In genomic region chr12:124525927-124526692, GRCh38 we compare ENCODE assay signal across 21 cellular contexts. TPM values are rescaled to one million over a fixed set of nuclear protein-coding genes. Genes with fewer than 3 reads are reported as not detected.
DNase-seq lines count a peak whose midpoint lies in the region; ATAC-seq and TF ChIP-seq lines count a peak whose summit lies in the region.
"Had no signal": no experiment of that assay in that cellular context is flagged by ENCODE, and none has a peak within 500 bp of the region (broad histone marks: within the 10 kb centered on the region; RNA-seq: fewer than 3 reads in every experiment).

No MANE protein-coding gene starts in this region.

- H3K23ac ChIP-seq in neuronal stem cell (ENCODE audit: low read depth, low read length, poor library complexity), result no peak overlapping the region

- peaks cover 9% of the 10 kb centered on the region for H3K79me1 ChIP-seq in neuronal stem cell (ENCODE audit: low read depth, low read length)

- peak overlapping the region; percentile 44 for H3K18ac ChIP-seq in neuronal stem cell (ENCODE audit: low read length)

- peaks cover 0 to 8% (median 0%) of the 10 kb centered on the region in 5 experiments for H3K9me3 Mint-ChIP-seq in brain
- H3K9me3 Mint-ChIP-seq: CD4-positive, CD25-positive, alpha-beta regulatory T cell; HFFc6 had no signal

- WGBS in neuronal stem cell (ENCODE audit: extremely low coverage in 2 of 2, insufficient read length in 2 of 2, insufficient replicate concordance in 1 of 2), 2 donors, result no CpG with 5 or more reads among the region's 13 CpGs

- no peak overlapping the region for H2AFZ ChIP-seq in neuronal stem cell (ENCODE audit: low read length)
- H2AFZ ChIP-seq: GM23338 had no signal

- peak overlapping the region; percentile 60 for H2AK5ac ChIP-seq in neuronal stem cell (ENCODE audit: low read depth, low read length)

- H4K8ac ChIP-seq in neuronal stem cell (ENCODE audit: low read depth, low read length), result no peak overlapping the region

- no peak for TF ChIP-seq POLR2A in vagina (IDR thresholded peaks at IDR 0.05)

- H2BK15ac ChIP-seq in neuronal stem cell (ENCODE audit: low read length), result no peak overlapping the region

- H3K4me3 Mint-ChIP-seq in brain, result no peak overlapping the region
- H3K4me3 Mint-ChIP-seq: CD4-positive, CD25-positive, alpha-beta regulatory T cell; GM23338; HFFc6 had no signal

- TF ChIP-seq CTCF in right atrium auricular region (IDR thresholded peaks at IDR 0.05) (no peak), brain (conservative IDR thresholded peaks at IDR 0.05) (no peak), vagina (IDR thresholded peaks at IDR 0.05) (no peak)

- intact Hi-C loops in left ventricle myocardium superior (cut with micrococcal nuclease) (no loop called here), vagina (cut with DNase I) (no loop called here)

- POLR2A ChIA-PET in HEK293T (lab: Yijun Ruan, JAX), result no interaction called here

- H3K4me2 ChIP-seq in neuronal stem cell (ENCODE audit: insufficient read depth, low read length, poor library complexity, severe bottlenecking), result no peak overlapping the region
- H3K4me2 ChIP-seq: GM23338 had no signal

- H3K4me3 ChIP-seq in right atrium auricular region (no peak overlapping the region), neuronal stem cell (ENCODE audit: low read length in 2 of 2) (no peak overlapping the region), vagina (no peak overlapping the region), HAP-1 (no peak overlapping the region)
- H3K4me3 ChIP-seq: GM12878, GM23338, MG63 had no signal

- CTCF ChIA-PET in HEK293T (lab: Yijun Ruan, JAX), result no interaction called here

- DNase-seq in right atrium auricular region (ENCODE audit: low spot score), result no peak
- no peak for DNase-seq in left ventricle myocardium superior
- no peak for DNase-seq in neuronal stem cell (ENCODE audit: low spot score)
- no peak for DNase-seq in vagina (ENCODE audit: extremely low spot score in 2 of 2)
- no peak for DNase-seq in HEK293T (ENCODE audit: extremely low spot score)
- DNase-seq in HAP-1 (ENCODE audit: low spot score in 2 of 2), result no peak
- no peak for DNase-seq in NCI-H748 (lab: John Stamatoyannopoulos, UW; ENCODE audit: unreplicated experiment)
- DNase-seq: Calu3; CD4-positive, CD25-positive, alpha-beta regulatory T cell; DMS79; HFFc6; KBM-7; MG63; NCI-H1092 treated with DMSO at 0.1 percent for 48 hours; NCI-H2107; NCI-H69; PC-3 had no signal

- H3K36me3 ChIP-seq in right atrium auricular region (no peaks in the 10 kb centered on the region), neuronal stem cell (replicated peaks in 1 of 2; ENCODE audit: control insufficient read depth in 2 of 2, insufficient read depth in 2 of 2, low read length in 2 of 2) (peaks cover 0 to 6% of the 10 kb centered on the region in 2 donors), vagina (no peaks in the 10 kb centered on the region), HAP-1 (replicated peaks) (no peaks in the 10 kb centered on the region)

- no peak overlapping the region for H4K91ac ChIP-seq in neuronal stem cell (ENCODE audit: low read depth, low read length, poor library complexity)

- peak overlapping the region; percentile 1 to 19 for H3K27ac ChIP-seq in right atrium auricular region
- H3K27ac ChIP-seq in neuronal stem cell (replicated peaks; ENCODE audit: low read length), result no peak overlapping the region
- H3K27ac ChIP-seq in vagina, result peak overlapping the region; percentile 70
- H3K27ac ChIP-seq: HL-60 had no signal

- H3K27me3 ChIP-seq in right atrium auricular region (no peaks in the 10 kb centered on the region), neuronal stem cell (ENCODE audit: control insufficient read depth in 3 of 3, insufficient read depth in 3 of 3, low read depth in 1 of 3, low read length in 3 of 3) (peaks cover 0 to 2% (median 0%) of the 10 kb centered on the region in 3 experiments), vagina (no peaks in the 10 kb centered on the region), HAP-1 (ENCODE audit: low read depth) (no peaks in the 10 kb centered on the region)
- H3K27me3 ChIP-seq: MG63 had no signal

- peak overlapping the region; percentile 18 for H2BK120ac ChIP-seq in neuronal stem cell (ENCODE audit: low read depth, low read length)

- no peaks in the 10 kb centered on the region for H3K9me3 ChIP-seq in right atrium auricular region
- peaks cover 2 to 6% of the 10 kb centered on the region in 2 donors for H3K9me3 ChIP-seq in neuronal stem cell (replicated peaks in 1 of 2; ENCODE audit: control insufficient read depth in 2 of 2, insufficient read depth in 1 of 2, low read depth in 1 of 2, low read length in 2 of 2)
- H3K9me3 ChIP-seq in vagina, result no peaks in the 10 kb centered on the region
- no peaks in the 10 kb centered on the region for H3K9me3 ChIP-seq in HAP-1
- H3K9me3 ChIP-seq: MG63 had no signal

- no peak for ATAC-seq in left ventricle myocardium superior
- ATAC-seq: GM12878, GM23338, PC-3 had no signal

- peaks cover 17% of the 10 kb centered on the region for H3K36me3 Mint-ChIP-seq in brain

- in situ Hi-C loops in HAP-1 (cut with MboI; ENCODE audit: low sequenced_read_pairs), result no loop called here

- H3K4me1 Mint-ChIP-seq in brain, result peaks cover 91% of the 10 kb centered on the region

- H3K9ac ChIP-seq in neuronal stem cell (ENCODE audit: low read depth, low read length, poor library complexity), result no peak overlapping the region

- H3K14ac ChIP-seq in neuronal stem cell (ENCODE audit: low read length), result no peak overlapping the region

- H3K4me1 ChIP-seq in right atrium auricular region, result peaks cover 0 to 62% of the 10 kb centered on the region in 2 donors
- H3K4me1 ChIP-seq in neuronal stem cell (ENCODE audit: control insufficient read depth in 2 of 2, insufficient read depth in 1 of 2, low read depth in 1 of 2, low read length in 2 of 2), result peaks cover 6 to 7% of the 10 kb centered on the region in 2 donors
- peaks cover 77% of the 10 kb centered on the region for H3K4me1 ChIP-seq in vagina
- no peaks in the 10 kb centered on the region for H3K4me1 ChIP-seq in HAP-1

- no peak overlapping the region for H3K4ac ChIP-seq in neuronal stem cell (ENCODE audit: low read length)

- H3K27ac Mint-ChIP-seq in brain, result peak overlapping the region in 4 of 5 experiments; percentile 6 to 93 (median 89)
- H3K27ac Mint-ChIP-seq: GM23338 had no signal

- peak overlapping the region; percentile 86 for H2BK12ac ChIP-seq in neuronal stem cell (ENCODE audit: low read length)

- H3K27me3 Mint-ChIP-seq in brain, result no peaks in the 10 kb centered on the region
- H3K27me3 Mint-ChIP-seq: CD4-positive, CD25-positive, alpha-beta regulatory T cell had no signal

- no peak overlapping the region for H2BK5ac ChIP-seq in neuronal stem cell (ENCODE audit: low read length)

TF ChIP-seq in HEK293T, 16 proteins besides CTCF, POLR2A, EP300 and RAD21:
- TF ChIP-seq FOXM1 (IDR thresholded peaks at IDR 0.05; ENCODE audit: borderline replicate concordance) (no peak), ZNF384 (IDR thresholded peaks at IDR 0.05) (no peak), ARNT (IDR thresholded peaks at IDR 0.05) (no peak), FOXK2 (IDR thresholded peaks at IDR 0.05) (no peak), NFRKB (IDR thresholded peaks at IDR 0.05) (no peak)

RNA-seq across cellular contexts. Expression of gene NCOR2, which starts 41.3 kb away (rescaled TPM):
- total RNA-seq in right atrium auricular region (100 to 1,000 TPM in 1 of 2 donors, 10 to 100 TPM in 1; 62.9 to 104 TPM), left ventricle myocardium superior (142 TPM), vagina (120 TPM)
- 78.6 TPM for polyA plus RNA-seq in brain (ENCODE audit: insufficient read depth, low read depth, low replicate concordance)
- polyA plus RNA-seq in neuronal stem cell (2013, experiment 1 of 2), result 80.7 TPM
- 80.2 TPM for polyA plus RNA-seq in neuronal stem cell (2013, experiment 2 of 2)
